In the genomic region with DNA sequence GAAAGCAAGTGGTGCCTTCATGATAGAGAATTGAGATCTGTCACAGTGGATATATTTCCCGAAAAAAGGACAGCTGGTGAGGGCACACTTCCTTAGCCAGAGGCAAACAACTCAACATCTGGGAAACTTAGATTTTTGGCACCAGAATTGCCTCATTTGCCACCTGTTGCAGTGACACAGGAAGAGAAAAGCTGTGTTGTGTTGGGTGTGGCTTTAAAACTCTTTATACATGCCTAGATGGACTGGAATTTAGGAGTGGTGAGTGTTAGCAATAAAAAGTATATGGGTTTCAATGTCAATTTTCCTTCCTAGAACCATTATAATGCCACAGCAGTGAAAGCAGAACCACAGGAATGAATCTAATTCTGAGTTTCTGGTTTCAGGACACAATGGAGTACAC, we compare ENCODE assay signal across 27 cellular contexts.
DNase-seq lines count a peak whose midpoint lies in the region; ATAC-seq and TF ChIP-seq lines count a peak whose summit lies in the region.
"Had no signal": no experiment of that assay in that cellular context is flagged by ENCODE, and none has a peak within 500 bp of the region (broad histone marks: within the 10 kb centered on the region; RNA-seq: fewer than 3 reads in every experiment).

No MANE protein-coding gene starts in this region.

- H3K4me3 ChIP-seq in HEK293 (ENCODE audit: low read depth, low read length) = no peak overlapping the region
- H3K4me3 ChIP-seq: gastroesophageal sphincter, HAP-1, hepatocyte, K562, SJSA1, stomach had no signal

- H3K9me3 ChIP-seq in HEK293 (ENCODE audit: control insufficient read depth, insufficient read depth, low read depth, low read length) = no peaks in the 10 kb centered on the region
- H3K9me3 ChIP-seq: Caco-2, gastroesophageal sphincter, HAP-1, SJSA1 had no signal

- H3K9me3 Mint-ChIP-seq in activated T-helper 2 cell treated with anti-CD3 and anti-CD28 coated beads, Interferon-gamma antibody, Interleukin-2, Interleukin-4, amounts not matched to agents 10 μg/mL and 5 μg/mL and 100 μg/mL, durations not matched to agents 14 hours and 24 hours and 36 hours = peaks cover 16% of the 10 kb centered on the region

- H3K4me3 Mint-ChIP-seq in activated T-helper 2 cell treated with anti-CD3 and anti-CD28 coated beads, Interferon-gamma antibody, Interleukin-2, Interleukin-4, amounts not matched to agents 10 μg/mL and 5 μg/mL and 100 μg/mL, durations not matched to agents 14 hours and 24 hours and 36 hours (ENCODE audit: low read depth) = no peak overlapping the region
- H3K4me3 Mint-ChIP-seq: activated naive CD4-positive, alpha-beta T cell treated with anti-CD3 and anti-CD28 coated beads, Interleukin-2, amount 50 U/mL, for 24 hours; naive thymus-derived CD4-positive, alpha-beta T cell had no signal

- ATAC-seq in GM19463 (IDR thresholded peaks at IDR 0.05; ENCODE audit: unreplicated experiment) (no peak), GM19035 (IDR thresholded peaks at IDR 0.05; ENCODE audit: unreplicated experiment) (no peak)
- ATAC-seq: gastroesophageal sphincter; K562; left cardiac atrium; naive thymus-derived CD4-positive, alpha-beta T cell had no signal

- H3K4me1 ChIP-seq in HEK293 (ENCODE audit: control insufficient read depth, insufficient read depth, low read length) = no peaks in the 10 kb centered on the region
- H3K4me1 ChIP-seq: Caco-2, gastroesophageal sphincter, HAP-1, SJSA1, stomach had no signal

- no peak overlapping the region for H3K27ac Mint-ChIP-seq in activated T-helper 2 cell treated with anti-CD3 and anti-CD28 coated beads, Interferon-gamma antibody, Interleukin-2, Interleukin-4, amounts not matched to agents 10 μg/mL and 5 μg/mL and 100 μg/mL, durations not matched to agents 14 hours and 24 hours and 36 hours
- H3K27ac Mint-ChIP-seq: activated naive CD4-positive, alpha-beta T cell treated with anti-CD3 and anti-CD28 coated beads, Interleukin-2, amount 50 U/mL, for 24 hours; naive thymus-derived CD4-positive, alpha-beta T cell had no signal

- no peak overlapping the region for H3K27ac ChIP-seq in HEK293 (ENCODE audit: extremely low read depth, low read depth, low read length)
- H3K27ac ChIP-seq in epithelial cell of prostate = peak overlapping the region; percentile 2
- H3K27ac ChIP-seq in substantia nigra (ENCODE audit: low read depth, low read length, poor library complexity, severe bottlenecking) = peak overlapping the region; percentile 52
- H3K27ac ChIP-seq: gastroesophageal sphincter, hepatocyte, SJSA1, stomach had no signal

- no peaks in the 10 kb centered on the region for H3K36me3 Mint-ChIP-seq in activated T-helper 2 cell treated with anti-CD3 and anti-CD28 coated beads, Interferon-gamma antibody, Interleukin-2, Interleukin-4, amounts not matched to agents 10 μg/mL and 5 μg/mL and 100 μg/mL, durations not matched to agents 14 hours and 24 hours and 36 hours (ENCODE audit: low read depth)
- H3K36me3 Mint-ChIP-seq: activated naive CD4-positive, alpha-beta T cell treated with anti-CD3 and anti-CD28 coated beads, Interleukin-2, amount 50 U/mL, for 24 hours had no signal

- POLR2A ChIA-PET in HEK293 (lab: Yijun Ruan, JAX) = no interaction called here

- peak; percentile 5 for DNase-seq in RPMI7951 (ENCODE audit: low read depth)
- DNase-seq in epithelial cell of prostate (ENCODE audit: low read depth, low spot score) = no peak
- DNase-seq in substantia nigra (lab: John Stamatoyannopoulos, UW) = no peak
- DNase-seq in NCI-H2196 treated with DMSO at 0.1 percent for 48 hours (lab: John Stamatoyannopoulos, UW; ENCODE audit: unreplicated experiment) = no peak
- DNase-seq in activated T-helper 2 cell treated with anti-CD3 and anti-CD28 coated beads, Interferon-gamma antibody, Interleukin-2, Interleukin-4, amounts not matched to agents 10 μg/mL and 5 μg/mL and 100 μg/mL, durations not matched to agents 14 hours and 24 hours and 36 hours (ENCODE audit: low spot score) = no peak
- DNase-seq: activated CD4-positive, CD25-positive, alpha-beta regulatory T cell; Caco-2; dermis blood vessel endothelial cell; DMS79 treated with DMSO at 0.1 percent for 48 hours; left cardiac atrium; mesenchymal stem cell; naive thymus-derived CD4-positive, alpha-beta T cell; NCI-H1436 treated with DMSO at 0.1 percent for 48 hours; NCI-H2107; NCI-H510A treated with DMSO at 0.1 percent for 48 hours; stomach; T-helper 1 cell; trophoblast cell had no signal

- TF ChIP-seq CTCF in HEK293 (tag by site-specific recombination; IDR thresholded peaks at IDR 0.05) = no peak

- H3K36me3 ChIP-seq in HEK293 (ENCODE audit: control insufficient read depth in 2 of 2, insufficient read depth in 1 of 2, low read length in 2 of 2) = no peaks in the 10 kb centered on the region
- H3K36me3 ChIP-seq: gastroesophageal sphincter, HAP-1, SJSA1, stomach had no signal

- intact Hi-C loops in activated T-helper 2 cell treated with anti-CD3 and anti-CD28 coated beads, Interferon-gamma antibody, Interleukin-2, Interleukin-4, amounts not matched to agents 10 μg/mL and 5 μg/mL and 100 μg/mL, durations not matched to agents 14 hours and 24 hours and 36 hours (cut with micrococcal nuclease) = no loop called here

- H3K4me1 Mint-ChIP-seq in activated T-helper 2 cell treated with anti-CD3 and anti-CD28 coated beads, Interferon-gamma antibody, Interleukin-2, Interleukin-4, amounts not matched to agents 10 μg/mL and 5 μg/mL and 100 μg/mL, durations not matched to agents 14 hours and 24 hours and 36 hours (ENCODE audit: low read depth) = no peaks in the 10 kb centered on the region
- H3K4me1 Mint-ChIP-seq: activated naive CD4-positive, alpha-beta T cell treated with anti-CD3 and anti-CD28 coated beads, Interleukin-2, amount 50 U/mL, for 24 hours had no signal

- peaks cover 41% of the 10 kb centered on the region for H3K27me3 Mint-ChIP-seq in activated T-helper 2 cell treated with anti-CD3 and anti-CD28 coated beads, Interferon-gamma antibody, Interleukin-2, Interleukin-4, amounts not matched to agents 10 μg/mL and 5 μg/mL and 100 μg/mL, durations not matched to agents 14 hours and 24 hours and 36 hours (ENCODE audit: low read depth)
- H3K27me3 Mint-ChIP-seq: activated naive CD4-positive, alpha-beta T cell treated with anti-CD3 and anti-CD28 coated beads, Interleukin-2, amount 50 U/mL, for 24 hours had no signal

- CTCF ChIA-PET in HEK293 (lab: Yijun Ruan, JAX) = no interaction called here

TF ChIP-seq in HEK293, 187 proteins besides CTCF, POLR2A, EP300 and RAD21:
- TF ChIP-seq SCRT2 (tag by site-specific recombination; IDR thresholded peaks at IDR 0.05) = peak; percentile 74
- TF ChIP-seq SALL2 (tag by site-specific recombination; IDR thresholded peaks at IDR 0.05; ENCODE audit: borderline replicate concordance) = no peak
- TF ChIP-seq ZNF48 (tag by site-specific recombination; IDR thresholded peaks at IDR 0.05) = no peak
